Comparison of ENCODE assay signal across 20 cellular contexts in the genomic region with DNA sequence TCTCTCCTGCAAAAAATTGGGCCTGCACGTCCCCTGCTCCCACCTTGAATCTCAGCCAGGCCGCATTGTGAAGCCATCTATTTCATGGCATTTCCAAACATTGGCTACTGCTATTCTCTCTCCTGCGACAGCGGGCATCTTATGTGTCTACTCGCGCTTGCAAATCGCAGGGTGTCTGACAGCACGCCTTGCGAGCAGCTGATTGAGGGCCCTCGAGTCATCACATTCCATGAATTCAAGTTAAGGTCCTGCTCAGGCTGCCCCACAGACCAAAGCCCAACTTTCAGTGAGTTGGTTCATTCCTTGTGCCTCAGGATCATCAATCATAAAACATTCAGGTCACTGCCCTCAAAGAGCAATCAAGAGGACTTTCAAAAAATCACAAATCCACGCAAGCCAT. TPM values are rescaled to one million over a fixed set of nuclear protein-coding genes. Genes with fewer than 3 reads are reported as not detected.
DNase-seq lines count a peak whose midpoint lies in the region; ATAC-seq and TF ChIP-seq lines count a peak whose summit lies in the region.
"Had no signal": no experiment of that assay in that cellular context is flagged by ENCODE, and none has a peak within 500 bp of the region (broad histone marks: within the 10 kb centered on the region; RNA-seq: fewer than 3 reads in every experiment).

No MANE protein-coding gene starts in this region.

- H3K27me3 Mint-ChIP-seq in endodermal cell (ENCODE audit: insufficient read depth): peaks cover 12% of the 10 kb centered on the region
- H3K27me3 Mint-ChIP-seq in nephron progenitor cell (ENCODE audit: low read depth, poor library complexity): peaks cover 17% of the 10 kb centered on the region

- peaks cover 3% of the 10 kb centered on the region for H3K36me3 Mint-ChIP-seq in endodermal cell (ENCODE audit: low read depth)
- no peaks in the 10 kb centered on the region for H3K36me3 Mint-ChIP-seq in nephron progenitor cell (ENCODE audit: low read depth)
- H3K36me3 Mint-ChIP-seq: CD4-positive, alpha-beta memory T cell had no signal

- peak; percentile 59 for DNase-seq in DMS79 (lab: John Stamatoyannopoulos, UW)
- DNase-seq in Karpas-422: no peak
- peak; percentile 53 for DNase-seq in endodermal cell
- DNase-seq in nephron progenitor cell: peak; percentile 22
- DNase-seq in NCI-H526 treated with DMSO at 0.1 percent for 48 hours (lab: John Stamatoyannopoulos, UW): no peak
- no peak for DNase-seq in DMS114 treated with DMSO at 0.1 percent for 48 hours (lab: John Stamatoyannopoulos, UW; ENCODE audit: unreplicated experiment)
- no peak for DNase-seq in central memory CD4-positive, alpha-beta T cell
- DNase-seq: BE2C; CD4-positive, alpha-beta memory T cell; DMS153; H9 had no signal

- peak overlapping the region; percentile 36 for H3K4me3 ChIP-seq in Karpas-422 (ENCODE audit: low read length)
- H3K4me3 ChIP-seq in endodermal cell (ENCODE audit: low read length): no peak overlapping the region
- H3K4me3 ChIP-seq: A549, GM12878, GM23338, K562 had no signal

- H3K79me2 ChIP-seq in Karpas-422 (ENCODE audit: low read length): no peaks in the 10 kb centered on the region

- ATAC-seq in HG03457 (IDR thresholded peaks at IDR 0.05; ENCODE audit: unreplicated experiment): no peak
- ATAC-seq: A549, GM12878, GM23338 had no signal

- H3K36me3 ChIP-seq in Karpas-422 (ENCODE audit: insufficient read depth, low read length) (no peaks in the 10 kb centered on the region; the same call in 1 of the 2 replicates), endodermal cell (ENCODE audit: control insufficient read depth, insufficient read depth, low read length) (no peaks in the 10 kb centered on the region)
- H3K36me3 ChIP-seq: BE2C had no signal

- H3K27ac ChIP-seq in Karpas-422 (ENCODE audit: low read length) (no peak overlapping the region), endodermal cell (ENCODE audit: low read depth, low read length) (no peak overlapping the region)
- H3K27ac ChIP-seq: A549, C4-2B, HL-60 had no signal

- H3K4me1 ChIP-seq in Karpas-422 (ENCODE audit: low read length) (peaks cover 84% of the 10 kb centered on the region), endodermal cell (ENCODE audit: control insufficient read depth, insufficient read depth, low read length) (peaks cover 8% of the 10 kb centered on the region)
- H3K4me1 ChIP-seq: A549 had no signal

- H3K4me1 Mint-ChIP-seq in endodermal cell: peaks cover 48% of the 10 kb centered on the region
- H3K4me1 Mint-ChIP-seq in nephron progenitor cell: peaks cover 65% of the 10 kb centered on the region

- TF ChIP-seq CTCF in endodermal cell (conservative IDR thresholded peaks at IDR 0.05) (no peak), nephron progenitor cell (IDR thresholded peaks at IDR 0.05) (no peak)

- no peak overlapping the region for H3K4me3 Mint-ChIP-seq in endodermal cell
- no peak overlapping the region for H3K4me3 Mint-ChIP-seq in nephron progenitor cell
- H3K4me3 Mint-ChIP-seq: CD4-positive, alpha-beta memory T cell; GM23338; H9 had no signal

- 90% methylated on average over 11 of the region's 11 CpGs for WGBS in endodermal cell (ENCODE audit: insufficient coverage in 1 of 2, insufficient read length in 1 of 2), 2 experiments

- peak overlapping the region; percentile 65 for H3K4me2 ChIP-seq in Karpas-422 (ENCODE audit: low read depth, low read length, poor library complexity, severe bottlenecking)
- H3K4me2 ChIP-seq: A549, GM23338 had no signal

- H3K27me3 ChIP-seq in Karpas-422 (ENCODE audit: low read length) (no peaks in the 10 kb centered on the region), endodermal cell (ENCODE audit: control insufficient read depth, insufficient read depth, low read length, poor library complexity, severe bottlenecking) (no peaks in the 10 kb centered on the region)
- H3K27me3 ChIP-seq: BE2C had no signal

- no peak overlapping the region for H2AFZ ChIP-seq in Karpas-422 (ENCODE audit: low read length)
- H2AFZ ChIP-seq: GM23338 had no signal

- H4K20me1 ChIP-seq in Karpas-422 (ENCODE audit: insufficient read depth, low read depth, low read length): no peaks in the 10 kb centered on the region

- H3K9me3 Mint-ChIP-seq in endodermal cell (no peaks in the 10 kb centered on the region), nephron progenitor cell (no peaks in the 10 kb centered on the region)
- H3K9me3 Mint-ChIP-seq: CD4-positive, alpha-beta memory T cell; GM23338; H9 had no signal

- no peak overlapping the region for H3K27ac Mint-ChIP-seq in endodermal cell
- no peak overlapping the region for H3K27ac Mint-ChIP-seq in nephron progenitor cell
- H3K27ac Mint-ChIP-seq: CD4-positive, alpha-beta memory T cell; GM23338; H9 had no signal

- H3K9me3 ChIP-seq in Karpas-422 (ENCODE audit: low read length): no peaks in the 10 kb centered on the region
- H3K9me3 ChIP-seq in endodermal cell (ENCODE audit: control insufficient read depth, low read length): no peaks in the 10 kb centered on the region
- H3K9me3 ChIP-seq: A549, BE2C had no signal

- no peak overlapping the region for H3K9ac ChIP-seq in Karpas-422 (ENCODE audit: low read length)
- H3K9ac ChIP-seq in endodermal cell (ENCODE audit: extremely low read depth, low read length, poor library complexity, severe bottlenecking): no peak overlapping the region

- no peaks in the 10 kb centered on the region for H3K9me2 ChIP-seq in Karpas-422 (replicated peaks; ENCODE audit: insufficient read depth, low read length)

RNA-seq across cellular contexts. Expression of a gene that starts 15.8 kb away (rescaled TPM):
- 20.5 and 25.5 TPM in 2 replicates for total RNA-seq in Karpas-422 (2014; rRNA removed; shearing (Covaris generic); ENCODE audit: low replicate concordance)
- 10 to 100 TPM in 1 of 2 donors, 1 to 10 TPM in 1; 5.6 to 25.0 TPM for total RNA-seq in endodermal cell
- polyA plus RNA-seq in endodermal cell (2013, experiment 1 of 2): 7.7 TPM
- polyA plus RNA-seq in endodermal cell (2013, experiment 2 of 2): 8.9 TPM
- total RNA-seq: CD4-positive, alpha-beta memory T cell; G401; H9; K562 had no signal
- polyA plus RNA-seq: A549; AG04450; CD4-positive, alpha-beta memory T cell; K562 had no signal

Comparison
In these comparisons a context has a peak if more than half of its experiments do, and no peak if none do; other contexts are left out.
1. DNase-seq: peak in DMS79 (single experiment), endodermal cell (single experiment) and nephron progenitor cell (single experiment); none in Karpas-422 (single experiment), NCI-H526 treated with DMSO at 0.1 percent for 48 hours (single experiment), DMS114 treated with DMSO at 0.1 percent for 48 hours (single experiment) and central memory CD4-positive, alpha-beta T cell (single experiment).